Comparison of ENCODE assay signal across 8 cellular contexts in the genomic region with DNA sequence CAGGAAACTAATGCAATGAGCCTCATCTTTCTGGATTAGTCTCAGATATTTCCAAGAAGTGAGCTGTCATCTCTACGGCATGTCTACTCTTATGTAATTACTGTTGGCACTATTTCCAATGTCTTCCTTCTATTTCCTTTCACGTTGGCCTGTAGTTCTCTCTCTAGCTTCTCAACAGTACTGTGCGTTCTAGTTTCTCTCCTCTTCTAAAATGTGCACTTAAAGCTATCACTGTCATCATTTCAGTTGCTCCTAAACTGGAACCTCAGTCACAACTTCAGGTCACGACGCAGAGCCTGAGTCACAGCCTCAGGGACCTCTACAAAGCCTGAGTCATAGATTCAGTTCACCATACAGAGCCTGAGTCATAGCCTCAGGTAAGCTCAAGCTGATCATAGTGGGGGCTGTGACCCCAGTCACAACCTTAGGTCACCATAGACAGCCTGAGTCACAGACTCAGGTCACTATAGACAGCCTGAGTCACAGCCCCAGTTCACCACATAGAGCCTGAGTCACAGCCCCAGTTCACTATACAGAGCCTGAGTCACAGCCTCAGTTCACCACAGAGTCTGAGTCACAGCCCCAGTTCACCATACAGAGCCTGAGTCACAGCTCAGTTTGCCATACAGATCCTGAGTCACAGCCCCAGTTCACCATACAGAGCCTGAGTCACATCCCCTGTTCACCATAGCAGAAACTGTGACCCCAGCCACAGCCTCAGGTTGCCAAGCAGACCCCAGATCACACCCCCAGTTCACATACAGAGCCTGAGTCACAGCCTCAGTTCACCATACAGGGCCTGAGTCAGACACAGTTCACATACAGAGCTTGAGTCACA. TPM values are rescaled to one million over a fixed set of nuclear protein-coding genes. Genes with fewer than 3 reads are reported as not detected.
DNase-seq lines count a peak whose midpoint lies in the region; ATAC-seq and TF ChIP-seq lines count a peak whose summit lies in the region.

No MANE protein-coding gene starts in this region.

- H3K36me3 ChIP-seq in HEK293 (ENCODE audit: control insufficient read depth in 2 of 2, insufficient read depth in 1 of 2, low read length in 2 of 2) = no peaks in the 10 kb centered on the region

- intact Hi-C loops in activated CD4-positive, alpha-beta memory T cell treated with anti-CD3 and anti-CD28 coated beads for 36 hours (cut with micrococcal nuclease) = loop anchor here (1.0 kb wide), 3 partner anchors 172 to 186 kb away; no protein-coding TSS in a partner anchor

- H3K9me3 ChIP-seq in HEK293 (ENCODE audit: control insufficient read depth, insufficient read depth, low read depth, low read length) = no peaks in the 10 kb centered on the region

- H3K36me3 Mint-ChIP-seq in activated CD4-positive, alpha-beta memory T cell treated with anti-CD3 and anti-CD28 coated beads for 36 hours = peaks cover 2% of the 10 kb centered on the region

- CTCF ChIA-PET in HEK293 (lab: Yijun Ruan, JAX) = interaction anchor here (0.8 kb wide), 1 partner anchor 14 kb away, joined by 3 read pairs; no protein-coding TSS in a partner anchor
- CTCF ChIA-PET in activated CD4-positive, alpha-beta memory T cell treated with anti-CD3 and anti-CD28 coated beads for 36 hours (lab: Charles Lee) = interaction anchor here (0.8 to 1.3 kb wide), 3 partner anchors 17 to 173 kb away, joined by 3 to 4 read pairs (median 4); no protein-coding TSS in a partner anchor

- H3K9me3 Mint-ChIP-seq in activated CD4-positive, alpha-beta memory T cell treated with anti-CD3 and anti-CD28 coated beads for 36 hours = peaks cover 18% of the 10 kb centered on the region

- POLR2A ChIA-PET in HEK293 (lab: Yijun Ruan, JAX) = interaction anchor here (1.0 kb wide), 1 partner anchor 19 kb away, joined by 5 read pairs; no protein-coding TSS in a partner anchor
- POLR2A ChIA-PET in activated CD4-positive, alpha-beta memory T cell treated with anti-CD3 and anti-CD28 coated beads for 36 hours (lab: Charles Lee) = interaction anchor here (1.0 kb wide), 1 partner anchor 168 kb away, joined by 3 read pairs; no protein-coding TSS in a partner anchor

- no peak for ATAC-seq in HG03139 (IDR thresholded peaks at IDR 0.05; ENCODE audit: unreplicated experiment)

- no peaks in the 10 kb centered on the region for H3K27me3 Mint-ChIP-seq in activated CD4-positive, alpha-beta memory T cell treated with anti-CD3 and anti-CD28 coated beads for 36 hours

- H3K4me1 ChIP-seq in HEK293 (ENCODE audit: control insufficient read depth, insufficient read depth, low read length) = no peaks in the 10 kb centered on the region

- peak; percentile 83 for DNase-seq in activated CD4-positive, alpha-beta memory T cell treated with anti-CD3 and anti-CD28 coated beads for 36 hours
- peak; percentile 56 for DNase-seq in fibroblast of pulmonary artery (ENCODE audit: low read depth)
- peak; percentile 22 for DNase-seq in stimulated activated CD4-positive, alpha-beta T cell treated with anti-CD3 and anti-CD28 coated beads, Interleukin-12 subunit alpha, Interleukin-12 subunit beta, amount 100 ng/mL, for 4 hours
- no peak for DNase-seq in central memory CD4-positive, alpha-beta T cell
- no peak for DNase-seq in NCI-H1694 (lab: John Stamatoyannopoulos, UW)
- no peak for DNase-seq in G401 (ENCODE audit: low spot score)

- peaks cover 20% of the 10 kb centered on the region for H3K4me1 Mint-ChIP-seq in activated CD4-positive, alpha-beta memory T cell treated with anti-CD3 and anti-CD28 coated beads for 36 hours (ENCODE audit: low read depth)

- H3K27ac Mint-ChIP-seq in activated CD4-positive, alpha-beta memory T cell treated with anti-CD3 and anti-CD28 coated beads for 36 hours = peak overlapping the region; percentile 71

- H3K4me3 ChIP-seq in HEK293 (ENCODE audit: low read depth, low read length) (no peak overlapping the region), fibroblast of pulmonary artery (replicated peaks; ENCODE audit: low read depth, low read length) (no peak overlapping the region)

- in situ Hi-C loops in G401 (cut with HindIII; ENCODE audit: low sequenced_read_pairs) = loop anchor here (25.0 kb wide), 1 partner anchor 172 kb away; no protein-coding TSS in a partner anchor

- H3K4me3 Mint-ChIP-seq in activated CD4-positive, alpha-beta memory T cell treated with anti-CD3 and anti-CD28 coated beads for 36 hours = no peak overlapping the region

- H3K27ac ChIP-seq in HEK293 (ENCODE audit: extremely low read depth, low read depth, low read length) = no peak overlapping the region

- TF ChIP-seq CTCF in HEK293 (tag by site-specific recombination; IDR thresholded peaks at IDR 0.05) = no peak
- TF ChIP-seq CTCF in fibroblast of pulmonary artery (IDR thresholded peaks at IDR 0.05; ENCODE audit: low read length, missing control alignments) = no peak

TF ChIP-seq in HEK293, 187 proteins besides CTCF, POLR2A, EP300 and RAD21 (continues in another document):
- TF ChIP-seq, protein P1, sequence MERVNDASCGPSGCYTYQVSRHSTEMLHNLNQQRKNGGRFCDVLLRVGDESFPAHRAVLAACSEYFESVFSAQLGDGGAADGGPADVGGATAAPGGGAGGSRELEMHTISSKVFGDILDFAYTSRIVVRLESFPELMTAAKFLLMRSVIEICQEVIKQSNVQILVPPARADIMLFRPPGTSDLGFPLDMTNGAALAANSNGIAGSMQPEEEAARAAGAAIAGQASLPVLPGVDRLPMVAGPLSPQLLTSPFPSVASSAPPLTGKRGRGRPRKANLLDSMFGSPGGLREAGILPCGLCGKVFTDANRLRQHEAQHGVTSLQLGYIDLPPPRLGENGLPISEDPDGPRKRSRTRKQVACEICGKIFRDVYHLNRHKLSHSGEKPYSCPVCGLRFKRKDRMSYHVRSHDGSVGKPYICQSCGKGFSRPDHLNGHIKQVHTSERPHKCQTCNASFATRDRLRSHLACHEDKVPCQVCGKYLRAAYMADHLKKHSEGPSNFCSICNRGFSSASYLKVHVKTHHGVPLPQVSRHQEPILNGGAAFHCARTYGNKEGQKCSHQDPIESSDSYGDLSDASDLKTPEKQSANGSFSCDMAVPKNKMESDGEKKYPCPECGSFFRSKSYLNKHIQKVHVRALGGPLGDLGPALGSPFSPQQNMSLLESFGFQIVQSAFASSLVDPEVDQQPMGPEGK (tag by site-specific recombination; IDR thresholded peaks at IDR 0.05) = peak; percentile 30; the same call in 1 of the 2 replicates
- TF ChIP-seq HOXA7 (CRISPR knock-in tag; IDR thresholded peaks at IDR 0.05; ENCODE audit: borderline replicate concordance) (no peak), KLF1 (tag by site-specific recombination; IDR thresholded peaks at IDR 0.05) (no peak), ZNF600 (tag by site-specific recombination; IDR thresholded peaks at IDR 0.05) (no peak), ZNF350 (tag by site-specific recombination; IDR thresholded peaks at IDR 0.05) (no peak), GLIS1 (tag by site-specific recombination; IDR thresholded peaks at IDR 0.05) (peak; percentile 32; the same call in 1 of the 2 replicates), ZNF629 (tag by site-specific recombination; IDR thresholded peaks at IDR 0.05) (peak; percentile 83), ZSCAN30 (tag by site-specific recombination; IDR thresholded peaks at IDR 0.05) (no peak), ZBTB1 (tag by site-specific recombination; IDR thresholded peaks at IDR 0.05) (0 out of 2 replicates have a peak, but pooled peaks have one; percentile 64), ZSCAN5A (tag by site-specific recombination; IDR thresholded peaks at IDR 0.05) (no peak), ZNF664 (tag by site-specific recombination; IDR thresholded peaks at IDR 0.05) (no peak), ZNF24 (tag by site-specific recombination; IDR thresholded peaks at IDR 0.05) (peak; percentile 91)
- TF ChIP-seq, protein P2, sequence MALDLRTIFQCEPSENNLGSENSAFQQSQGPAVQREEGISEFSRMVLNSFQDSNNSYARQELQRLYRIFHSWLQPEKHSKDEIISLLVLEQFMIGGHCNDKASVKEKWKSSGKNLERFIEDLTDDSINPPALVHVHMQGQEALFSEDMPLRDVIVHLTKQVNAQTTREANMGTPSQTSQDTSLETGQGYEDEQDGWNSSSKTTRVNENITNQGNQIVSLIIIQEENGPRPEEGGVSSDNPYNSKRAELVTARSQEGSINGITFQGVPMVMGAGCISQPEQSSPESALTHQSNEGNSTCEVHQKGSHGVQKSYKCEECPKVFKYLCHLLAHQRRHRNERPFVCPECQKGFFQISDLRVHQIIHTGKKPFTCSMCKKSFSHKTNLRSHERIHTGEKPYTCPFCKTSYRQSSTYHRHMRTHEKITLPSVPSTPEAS (tag by site-specific recombination; IDR thresholded peaks at IDR 0.05) = no peak
- TF ChIP-seq, protein P3, sequence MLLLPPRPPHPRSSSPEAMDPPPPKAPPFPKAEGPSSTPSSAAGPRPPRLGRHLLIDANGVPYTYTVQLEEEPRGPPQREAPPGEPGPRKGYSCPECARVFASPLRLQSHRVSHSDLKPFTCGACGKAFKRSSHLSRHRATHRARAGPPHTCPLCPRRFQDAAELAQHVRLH (tag by site-specific recombination; IDR thresholded peaks at IDR 0.05) = no peak

RNA-seq across cellular contexts. Expression of gene WNT9A, which starts 13.0 kb away (rescaled TPM):
- under 1 TPM; 0.07 to 0.12 TPM for total RNA-seq in activated CD4-positive, alpha-beta memory T cell treated with anti-CD3 and anti-CD28 coated beads for 36 hours
- 1.2 and 2.7 TPM in 2 replicates for total RNA-seq in G401 (2014; rRNA removed; shearing (Covaris generic))

Comparison
In these comparisons a context has a peak if more than half of its experiments do, and no peak if none do; other contexts are left out.
1. DNase-seq: peak in activated CD4-positive, alpha-beta memory T cell treated with anti-CD3 and anti-CD28 coated beads for 36 hours (single experiment), fibroblast of pulmonary artery (single experiment) and stimulated activated CD4-positive, alpha-beta T cell treated with anti-CD3 and anti-CD28 coated beads, Interleukin-12 subunit alpha, Interleukin-12 subunit beta, amount 100 ng/mL, for 4 hours (single experiment); none in central memory CD4-positive, alpha-beta T cell (single experiment), NCI-H1694 (single experiment) and G401 (single experiment).